ENCODE assay signal across 8 cellular contexts in the genomic region with DNA sequence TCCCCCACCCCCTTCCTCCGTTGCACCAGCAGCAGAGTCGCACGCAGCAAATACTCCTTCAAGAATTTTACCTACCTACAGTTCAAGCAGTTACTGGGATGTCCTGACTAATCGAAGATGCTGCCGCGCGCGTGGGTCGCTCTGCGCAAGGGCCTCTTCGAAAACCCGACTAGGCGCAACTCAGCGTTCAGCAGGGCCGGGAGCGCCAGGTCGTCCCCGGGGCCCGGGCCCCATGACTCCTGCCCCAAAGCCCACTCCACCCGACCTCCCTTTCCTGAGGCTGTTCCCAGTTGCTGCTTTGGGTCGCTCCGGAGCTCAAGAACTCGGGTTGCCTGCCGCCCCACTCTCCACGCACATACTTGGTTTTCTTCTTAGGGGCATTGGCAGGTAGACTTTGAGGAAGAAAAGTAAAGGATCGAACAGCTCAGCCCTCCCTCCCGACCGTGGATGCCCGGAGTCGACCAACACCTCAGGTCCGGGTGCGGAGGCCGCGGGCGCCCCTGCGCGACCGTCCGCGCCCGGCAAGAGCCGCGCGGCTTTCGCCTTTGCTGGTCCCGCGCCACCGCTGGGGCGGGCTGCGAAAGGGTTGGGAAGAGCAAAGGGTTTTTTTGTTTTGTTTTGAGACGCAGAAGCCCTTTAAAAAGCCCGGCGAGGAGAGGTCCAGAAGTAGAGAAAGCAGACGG. TPM values are rescaled to one million over a fixed set of nuclear protein-coding genes. Genes with fewer than 3 reads are reported as not detected.
DNase-seq lines count a peak whose midpoint lies in the region; ATAC-seq and TF ChIP-seq lines count a peak whose summit lies in the region.

No MANE protein-coding gene starts in this region.

- peaks cover 0 to 46% (median 7%) of the 10 kb centered on the region in 9 donors for H3K27me3 ChIP-seq in heart left ventricle

- no peaks in the 10 kb centered on the region for H3K36me3 Mint-ChIP-seq in T-helper 1 cell treated with Interleukin-12 subunit alpha and Interleukin-12 subunit beta and Interleukin-4 antibody, amounts not matched to agents 30 μg/mL and 1 μg/mL, for 36 hours (ENCODE audit: low read depth)

- no peaks in the 10 kb centered on the region for H3K9me3 Mint-ChIP-seq in T-helper 1 cell treated with Interleukin-12 subunit alpha and Interleukin-12 subunit beta and Interleukin-4 antibody, amounts not matched to agents 30 μg/mL and 1 μg/mL, for 36 hours

- peak overlapping the region; percentile 73 for H3K4me3 Mint-ChIP-seq in T-helper 1 cell treated with Interleukin-12 subunit alpha and Interleukin-12 subunit beta and Interleukin-4 antibody, amounts not matched to agents 30 μg/mL and 1 μg/mL, for 36 hours

- intact Hi-C loops in heart left ventricle (cut with DNase I) (loop anchor here in 7 of 10 donors (5.0 to 10.0 kb wide), 14 partner anchors 60 to 420 kb away; no protein-coding TSS in a partner anchor), sciatic nerve (cut with DNase I) (loop anchor here (10.0 kb wide), 1 partner anchor 210 kb away; no protein-coding TSS in a partner anchor)

- H3K4me3 ChIP-seq in WI38 (ENCODE audit: low read depth, low read length) (peak overlapping the region; percentile 80), heart left ventricle (peak overlapping the region; percentile 57 to 93 (median 74))

- H3K27ac ChIP-seq in heart left ventricle, result peak overlapping the region; percentile 82 to 97 (median 88)

- no peaks in the 10 kb centered on the region for H3K9me3 ChIP-seq in heart left ventricle

- H3K27ac Mint-ChIP-seq in T-helper 1 cell treated with Interleukin-12 subunit alpha and Interleukin-12 subunit beta and Interleukin-4 antibody, amounts not matched to agents 30 μg/mL and 1 μg/mL, for 36 hours, result no peak overlapping the region

- H3K4me1 Mint-ChIP-seq in T-helper 1 cell treated with Interleukin-12 subunit alpha and Interleukin-12 subunit beta and Interleukin-4 antibody, amounts not matched to agents 30 μg/mL and 1 μg/mL, for 36 hours (ENCODE audit: low read depth), result peaks cover 14% of the 10 kb centered on the region

- H3K27me3 Mint-ChIP-seq in T-helper 1 cell treated with Interleukin-12 subunit alpha and Interleukin-12 subunit beta and Interleukin-4 antibody, amounts not matched to agents 30 μg/mL and 1 μg/mL, for 36 hours (ENCODE audit: low read depth), result peaks cover 73% of the 10 kb centered on the region

- ATAC-seq in heart left ventricle, result no peak
- no peak for ATAC-seq in sciatic nerve
- no peak for ATAC-seq in GM19023 (IDR thresholded peaks at IDR 0.05; ENCODE audit: unreplicated experiment)
- ATAC-seq in HG03565 (IDR thresholded peaks at IDR 0.05; ENCODE audit: unreplicated experiment), result no peak

- TF ChIP-seq CTCF in WI38 (IDR thresholded peaks at IDR 0.05; ENCODE audit: low read depth, low read length) (no peak), heart left ventricle (IDR thresholded peaks at IDR 0.05) (peak in 4 of 12 donors; percentile 6 to 28 (median 18))

- no peak for DNase-seq in T-helper 1 cell
- peak; percentile 26 to 69 (median 28) for DNase-seq in heart left ventricle
- peak; percentile 61 for DNase-seq in sciatic nerve (ENCODE audit: low spot score)
- no peak for DNase-seq in SIG-M5 (lab: John Stamatoyannopoulos, UW)

- peaks cover 0 to 54% (median 10%) of the 10 kb centered on the region in 12 donors for H3K4me1 ChIP-seq in heart left ventricle

- TF ChIP-seq POLR2A in heart left ventricle (IDR thresholded peaks at IDR 0.05), result no peak

- 0 to 1% (median 1%) methylated on average over 34 to 54 of the region's 54 CpGs for WGBS in heart left ventricle, 4 donors

- peaks cover 0 to 27% (median 9%) of the 10 kb centered on the region in 9 donors for H3K36me3 ChIP-seq in heart left ventricle

RNA-seq across cellular contexts. Expression of gene BMP4, which starts 1.9 kb away (rescaled TPM):
- total RNA-seq in heart left ventricle (10 to 100 TPM in 2 of 9 donors, 1 to 10 TPM in 7; 3.7 to 18.4 (median 6.1) TPM), sciatic nerve (12.0 TPM)
- polyA plus RNA-seq in heart left ventricle, result 1 to 10 TPM; 3.1 to 3.8 TPM

Comparison
In these comparisons a context has a peak if more than half of its experiments do, and no peak if none do; other contexts are left out.
1. DNase-seq: peak in heart left ventricle (5 of 5) and sciatic nerve (single experiment); none in T-helper 1 cell (0 of 5) and SIG-M5 (single experiment).